Comparison of ENCODE assay signal across 12 cellular contexts in genomic region chr22:45552017-45552411, GRCh38. TPM values are rescaled to one million over a fixed set of nuclear protein-coding genes. Genes with fewer than 3 reads are reported as not detected.
DNase-seq lines count a peak whose midpoint lies in the region; ATAC-seq and TF ChIP-seq lines count a peak whose summit lies in the region.
"Had no signal": no experiment of that assay in that cellular context is flagged by ENCODE, and none has a peak within 500 bp of the region (broad histone marks: within the 10 kb centered on the region; RNA-seq: fewer than 3 reads in every experiment).

No MANE protein-coding gene starts in this region.

- H3K27ac Mint-ChIP-seq in HFFc6 = peak overlapping the region; percentile 95
- H3K27ac Mint-ChIP-seq: activated naive CD4-positive, alpha-beta T cell treated with anti-CD3 and anti-CD28 coated beads, Interleukin-2, amount 50 U/mL, for 24 hours; B cell had no signal

- TF ChIP-seq CTCF in HFFc6 (IDR thresholded peaks at IDR 0.05) = no peak
- no peak for TF ChIP-seq CTCF in coronary artery (IDR thresholded peaks at IDR 0.05)

- DNase-seq in HFFc6 (no peak), coronary artery (ENCODE audit: low spot score) (no peak), NCI-H1694 treated with DMSO at 0.1 percent for 48 hours (lab: John Stamatoyannopoulos, UW) (no peak), retina (no peak)
- DNase-seq in activated naive CD4-positive, alpha-beta T cell (lab: John Stamatoyannopoulos, UW) = no peak
- DNase-seq: NCI-H1930 had no signal

- peaks cover 7% of the 10 kb centered on the region for H3K27me3 Mint-ChIP-seq in HFFc6 (ENCODE audit: insufficient read depth)
- H3K27me3 Mint-ChIP-seq: activated naive CD4-positive, alpha-beta T cell treated with anti-CD3 and anti-CD28 coated beads, Interleukin-2, amount 50 U/mL, for 24 hours had no signal

- H3K9ac ChIP-seq in muscle layer of colon (ENCODE audit: low read length) = no peak overlapping the region

- H3K36me3 Mint-ChIP-seq in HFFc6 (ENCODE audit: low read depth) = peaks cover 34% of the 10 kb centered on the region
- H3K36me3 Mint-ChIP-seq: activated naive CD4-positive, alpha-beta T cell treated with anti-CD3 and anti-CD28 coated beads, Interleukin-2, amount 50 U/mL, for 24 hours had no signal

- peaks cover 71% of the 10 kb centered on the region for H3K4me1 Mint-ChIP-seq in HFFc6 (ENCODE audit: low read depth)
- H3K4me1 Mint-ChIP-seq: activated naive CD4-positive, alpha-beta T cell treated with anti-CD3 and anti-CD28 coated beads, Interleukin-2, amount 50 U/mL, for 24 hours; B cell had no signal

- peaks cover 5% of the 10 kb centered on the region for H3K36me3 ChIP-seq in muscle layer of colon (ENCODE audit: insufficient read depth, low read length)

- H3K4me3 ChIP-seq in coronary artery = no peak overlapping the region
- no peak overlapping the region for H3K4me3 ChIP-seq in muscle layer of colon (ENCODE audit: low read depth in 1 of 2, low read length in 2 of 2)
- H3K4me3 ChIP-seq: GM12878 had no signal

- no peaks in the 10 kb centered on the region for H3K9me3 Mint-ChIP-seq in HFFc6
- H3K9me3 Mint-ChIP-seq: activated naive CD4-positive, alpha-beta T cell treated with anti-CD3 and anti-CD28 coated beads, Interleukin-2, amount 50 U/mL, for 24 hours had no signal

- peak overlapping the region; percentile 71; the same call in 1 of the 2 replicates for H3K4me3 Mint-ChIP-seq in HFFc6
- H3K4me3 Mint-ChIP-seq: activated naive CD4-positive, alpha-beta T cell treated with anti-CD3 and anti-CD28 coated beads, Interleukin-2, amount 50 U/mL, for 24 hours; B cell had no signal

- H3K27ac ChIP-seq in coronary artery (peak overlapping the region; percentile 77 to 89), muscle layer of colon (ENCODE audit: low read depth, low read length) (peak overlapping the region; percentile 63), temporal lobe (ENCODE audit: low read depth, low read length) (peak overlapping the region; percentile 45)

- H3K9me3 ChIP-seq in muscle layer of colon (ENCODE audit: low read length) = no peaks in the 10 kb centered on the region

- H3K27me3 ChIP-seq in muscle layer of colon (ENCODE audit: control insufficient read depth in 1 of 2, insufficient read depth in 2 of 2, low read length in 2 of 2) = no peaks in the 10 kb centered on the region

- peaks cover 65% of the 10 kb centered on the region for H3K4me1 ChIP-seq in muscle layer of colon (ENCODE audit: insufficient read depth, low read length)

- ATAC-seq in HG02852 (IDR thresholded peaks at IDR 0.05; ENCODE audit: unreplicated experiment) = no peak
- ATAC-seq: GM12878 had no signal

RNA-seq across cellular contexts. Expression of gene FBLN1, which starts 49.3 kb away (rescaled TPM):
- 100 to 1,000 TPM; 199 to 346 (median 326) TPM for total RNA-seq in HFFc6 (2021; fragmentation: NEBNext Ultra II Directional; extraction: Animal tissue kit (Norgen Biotek cat#: 25700))
- total RNA-seq in temporal lobe = 39.3 TPM
- total RNA-seq: B cell had no signal
